1 cellular context compared by ENCODE assay signal in genomic region chr20:31569163-31570020, GRCh38.
A peak's percentile ranks its signal among the peaks of the same experiment; 100 is the strongest.
TF ChIP-seq lines count a peak whose summit lies in the region.

No MANE protein-coding gene starts in this region.

TF ChIP-seq in HepG2, 621 proteins besides CTCF, POLR2A, EP300 and RAD21 (continued from another document and continues in another):
- TF ChIP-seq ATF2 (CRISPR knock-in tag; IDR thresholded peaks at IDR 0.05) (peak; percentile 34; the same call in 1 of the 2 replicates), NFE2 (CRISPR knock-in tag; IDR thresholded peaks at IDR 0.05) (no peak), REST (IDR thresholded peaks at IDR 0.05; ENCODE audit: borderline replicate concordance in 1 of 2, low read depth in 1 of 2, low read length in 2 of 2) (no peak), IRF9 (CRISPR knock-in tag; IDR thresholded peaks at IDR 0.05; ENCODE audit: borderline replicate concordance) (peak; percentile 67; the same call in 1 of the 2 replicates), ZNF740 (CRISPR knock-in tag; IDR thresholded peaks at IDR 0.05) (0 out of 2 replicates have a peak, but pooled peaks have one; percentile 55), ZFP62 (CRISPR knock-in tag; IDR thresholded peaks at IDR 0.05) (no peak), MAFF (IDR thresholded peaks at IDR 0.05; ENCODE audit: low read depth, low read length) (no peak), ZBTB10 (CRISPR knock-in tag; IDR thresholded peaks at IDR 0.05; ENCODE audit: borderline replicate concordance) (no peak), POGK (CRISPR knock-in tag; conservative IDR thresholded peaks at IDR 0.05) (0 out of 2 replicates have a peak, but pooled peaks have one; percentile 72), ESRRA (CRISPR knock-in tag; IDR thresholded peaks at IDR 0.05; ENCODE audit: low read depth) (peak; percentile 70), HDAC1 (CRISPR knock-in tag; IDR thresholded peaks at IDR 0.05) (peak; percentile 67; the same call in 1 of the 2 replicates), MTA3 (CRISPR knock-in tag; IDR thresholded peaks at IDR 0.05) (no peak), ZBTB8A (CRISPR knock-in tag; IDR thresholded peaks at IDR 0.05; ENCODE audit: borderline replicate concordance, low read depth) (0 out of 2 replicates have a peak, but pooled peaks have one; percentile 65), ZBTB14 (CRISPR knock-in tag; IDR thresholded peaks at IDR 0.05) (peak; percentile 43; the same call in 1 of the 2 replicates), ZNF263 (CRISPR knock-in tag; IDR thresholded peaks at IDR 0.05) (peak; percentile 11; the same call in 1 of the 2 replicates), AKAP8 (CRISPR knock-in tag; IDR thresholded peaks at IDR 0.05) (peak; percentile 90), ZNF230 (CRISPR knock-in tag; IDR thresholded peaks at IDR 0.05) (0 out of 2 replicates have a peak, but pooled peaks have one; percentile 44), SPEN (CRISPR knock-in tag; IDR thresholded peaks at IDR 0.05; ENCODE audit: low read depth) (peak; percentile 62), ZNF546 (CRISPR knock-in tag; conservative IDR thresholded peaks at IDR 0.05) (0 out of 2 replicates have a peak, but pooled peaks have one; percentile 5), ZNF17 (CRISPR knock-in tag; IDR thresholded peaks at IDR 0.05) (no peak), EZH2 (conservative IDR thresholded peaks at IDR 0.05; ENCODE audit: low read depth, low read length) (no peak), ZNF432 (CRISPR knock-in tag; IDR thresholded peaks at IDR 0.05; ENCODE audit: borderline replicate concordance) (no peak), TFDP2 (CRISPR knock-in tag; IDR thresholded peaks at IDR 0.05) (no peak), PPARG (CRISPR knock-in tag; conservative IDR thresholded peaks at IDR 0.05) (no peak), ZNF703 (CRISPR knock-in tag; IDR thresholded peaks at IDR 0.05; ENCODE audit: borderline replicate concordance) (no peak), HNRNPH1 (optimal IDR thresholded peaks at IDR 0.05; ENCODE audit: low read depth, low read length) (no peak), EEA1 (CRISPR knock-in tag; IDR thresholded peaks at IDR 0.05; ENCODE audit: borderline replicate concordance) (no peak), NCOA1 (CRISPR knock-in tag; IDR thresholded peaks at IDR 0.05) (no peak), HBP1 (CRISPR knock-in tag; IDR thresholded peaks at IDR 0.05; ENCODE audit: low read depth) (no peak), GZF1 (CRISPR knock-in tag; IDR thresholded peaks at IDR 0.05) (no peak), ZNF558 (CRISPR knock-in tag; IDR thresholded peaks at IDR 0.05; ENCODE audit: borderline replicate concordance) (no peak; the same call in 1 of the 2 replicates), ZSCAN12 (CRISPR knock-in tag; IDR thresholded peaks at IDR 0.05) (0 out of 2 replicates have a peak, but pooled peaks have one; percentile 69), ELK4 (CRISPR knock-in tag; IDR thresholded peaks at IDR 0.05; ENCODE audit: borderline replicate concordance) (no peak), FOXK1 (CRISPR knock-in tag; IDR thresholded peaks at IDR 0.05; ENCODE audit: borderline replicate concordance, low read depth) (0 out of 2 replicates have a peak, but pooled peaks have one; percentile 6), CSRNP1 (CRISPR knock-in tag; IDR thresholded peaks at IDR 0.05) (no peak), JUNB (CRISPR knock-in tag; IDR thresholded peaks at IDR 0.05; ENCODE audit: borderline replicate concordance) (no peak), NFATC3 (CRISPR knock-in tag; IDR thresholded peaks at IDR 0.05) (no peak), TBP (CRISPR knock-in tag; IDR thresholded peaks at IDR 0.05) (peak; percentile 89; the same call in 1 of the 2 replicates), BRD4 (CRISPR knock-in tag; IDR thresholded peaks at IDR 0.05) (0 out of 2 replicates have a peak, but pooled peaks have one; percentile 44), PAWR (CRISPR knock-in tag; IDR thresholded peaks at IDR 0.05; ENCODE audit: borderline replicate concordance) (peak; percentile 62; the same call in 1 of the 2 replicates), ZNF496 (CRISPR knock-in tag; IDR thresholded peaks at IDR 0.05; ENCODE audit: insufficient replicate concordance) (no peak), ZNF282 (IDR thresholded peaks at IDR 0.05; ENCODE audit: partially characterized antibody) (no peak), ZNF713 (CRISPR knock-in tag; IDR thresholded peaks at IDR 0.05) (0 out of 2 replicates have a peak, but pooled peaks have one; percentile 3), KLF11 (CRISPR knock-in tag; IDR thresholded peaks at IDR 0.05) (0 out of 2 replicates have a peak, but pooled peaks have one; percentile 4), ONECUT2 (CRISPR knock-in tag; IDR thresholded peaks at IDR 0.05) (no peak)
